8 cellular contexts compared by ENCODE assay signal in the genomic region with DNA sequence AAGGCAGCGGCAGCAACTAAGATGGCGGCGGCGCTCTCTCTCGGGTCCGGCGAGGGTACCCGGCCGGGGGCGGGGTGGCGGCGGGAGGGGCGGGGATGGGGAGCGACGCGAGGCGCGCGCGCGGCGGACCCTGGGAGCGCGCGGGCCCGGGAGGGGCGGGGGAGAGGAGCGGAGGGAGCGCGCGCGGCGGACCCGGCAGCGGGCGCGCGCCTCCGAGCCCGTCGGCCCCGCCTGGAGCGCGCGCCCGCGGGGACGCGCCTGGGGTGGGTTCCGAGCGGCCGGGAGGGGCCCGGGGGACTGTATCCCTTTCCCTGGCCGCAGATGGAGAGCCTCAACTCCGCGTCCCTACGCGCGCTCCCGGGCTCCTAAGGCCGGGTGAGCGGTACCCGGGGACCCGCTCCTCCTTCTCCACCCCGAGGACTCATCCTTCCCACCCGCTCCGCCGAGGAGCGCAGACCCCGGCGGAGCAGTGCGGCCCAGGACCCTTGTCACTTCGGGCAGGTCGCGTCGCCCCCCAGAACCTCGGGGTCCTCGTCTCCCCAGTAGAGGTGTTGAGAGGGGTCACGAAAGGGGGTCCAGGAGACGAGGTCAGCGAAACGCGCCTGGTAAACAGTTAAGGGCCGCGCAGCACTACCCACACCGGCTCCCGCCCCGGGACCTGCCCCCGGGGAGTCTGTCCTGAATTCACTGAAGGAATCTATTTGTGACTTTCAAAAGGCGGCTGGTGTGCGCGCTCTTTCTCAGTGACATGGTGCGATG. TPM values are rescaled to one million over a fixed set of nuclear protein-coding genes. Genes with fewer than 3 reads are reported as not detected.
DNase-seq lines count a peak whose midpoint lies in the region; ATAC-seq and TF ChIP-seq lines count a peak whose summit lies in the region.

CLSTN1 (minus strand) TSS at position 23 of the 759 bp plus-strand sequence. CDS start 232 bp downstream, outside the sequence.

- H3K4me3 Mint-ChIP-seq in activated CD8-positive, alpha-beta T cell treated with anti-CD3 and anti-CD28 coated beads, Interleukin-2, amount 10 ng/mL, durations not matched to agents 7 days and 5 days = peak within 1 kb of the TSS; percentile 98

- H3K36me3 Mint-ChIP-seq in activated CD8-positive, alpha-beta T cell treated with anti-CD3 and anti-CD28 coated beads, Interleukin-2, amount 10 ng/mL, durations not matched to agents 7 days and 5 days (ENCODE audit: low read depth) = peaks cover 16% of the 10 kb centered on the region

- intact Hi-C loops in lower lobe of right lung (cut with DNase I) = no loop called here

- H3K27me3 Mint-ChIP-seq in activated CD8-positive, alpha-beta T cell treated with anti-CD3 and anti-CD28 coated beads, Interleukin-2, amount 10 ng/mL, durations not matched to agents 7 days and 5 days (ENCODE audit: low read depth) = no peaks in the 10 kb centered on the region

- H3K4me3 ChIP-seq in ectodermal cell (ENCODE audit: insufficient read depth, low read depth, low read length) = peak within 1 kb of the TSS; percentile 87
- H3K4me3 ChIP-seq in lower lobe of right lung = peak within 1 kb of the TSS; percentile 93

- H3K4me1 Mint-ChIP-seq in activated CD8-positive, alpha-beta T cell treated with anti-CD3 and anti-CD28 coated beads, Interleukin-2, amount 10 ng/mL, durations not matched to agents 7 days and 5 days (ENCODE audit: low read depth) = peaks cover 49% of the 10 kb centered on the region

- peak; percentile 30 to 76 for DNase-seq in NCI-H187 (lab: John Stamatoyannopoulos, UW)
- no peak for DNase-seq in NCI-H187 treated with DMSO at 0.1 percent for 48 hours (lab: John Stamatoyannopoulos, UW)
- peak; percentile 55 for DNase-seq in NCI-H774 (lab: John Stamatoyannopoulos, UW)
- peak; percentile 94 for DNase-seq in activated CD8-positive, alpha-beta T cell treated with anti-CD3 and anti-CD28 coated beads, Interleukin-2, amount 10 ng/mL, durations not matched to agents 7 days and 5 days
- DNase-seq in lower lobe of right lung = peak; percentile 92
- peak; percentile 88 to 90 for DNase-seq in stimulated activated CD4-positive, alpha-beta T cell treated with anti-CD3 and anti-CD28 coated beads, Interleukin-4, amount 100 ng/mL, for 48 hours (ENCODE audit: low read depth in 2 of 2)

- WGBS in ectodermal cell, 2 experiments = 0 to 1% methylated on average over 93 of the region's 93 CpGs

- H3K27ac ChIP-seq in ectodermal cell (ENCODE audit: insufficient read depth, low read depth, low read length, poor library complexity, severe bottlenecking) (no peak within 1 kb of the TSS), lower lobe of right lung (peak within 1 kb of the TSS; percentile 79)

- no peak for TF ChIP-seq CTCF in lower lobe of right lung (IDR thresholded peaks at IDR 0.05)

- CTCF ChIA-PET in activated CD8-positive, alpha-beta T cell treated with anti-CD3 and anti-CD28 coated beads, Interleukin-2, amount 10 ng/mL, durations not matched to agents 7 days and 5 days (lab: Charles Lee) = interaction anchor here (4.1 kb wide), 1 partner anchor 39 kb away, joined by 31 read pairs; no protein-coding TSS in a partner anchor

- POLR2A ChIA-PET in activated CD8-positive, alpha-beta T cell treated with anti-CD3 and anti-CD28 coated beads, Interleukin-2, amount 10 ng/mL, durations not matched to agents 7 days and 5 days (lab: Charles Lee) = no interaction called here

- H3K9me3 ChIP-seq in ectodermal cell (ENCODE audit: control insufficient read depth, low read length) (no peaks in the 10 kb centered on the region), lower lobe of right lung (no peaks in the 10 kb centered on the region)

- H3K9me3 Mint-ChIP-seq in activated CD8-positive, alpha-beta T cell treated with anti-CD3 and anti-CD28 coated beads, Interleukin-2, amount 10 ng/mL, durations not matched to agents 7 days and 5 days (ENCODE audit: insufficient read depth) = no peaks in the 10 kb centered on the region

- peak within 1 kb of the TSS; percentile 92 for H3K27ac Mint-ChIP-seq in activated CD8-positive, alpha-beta T cell treated with anti-CD3 and anti-CD28 coated beads, Interleukin-2, amount 10 ng/mL, durations not matched to agents 7 days and 5 days

- peaks cover 14% of the 10 kb centered on the region for H3K27me3 ChIP-seq in ectodermal cell (ENCODE audit: control insufficient read depth, insufficient read depth, low read length, poor library complexity, severe bottlenecking)
- no peaks in the 10 kb centered on the region for H3K27me3 ChIP-seq in lower lobe of right lung (ENCODE audit: low read depth)

- H3K4me1 ChIP-seq in ectodermal cell (ENCODE audit: control insufficient read depth, insufficient read depth, low read length) = peaks cover 9% of the 10 kb centered on the region
- H3K4me1 ChIP-seq in lower lobe of right lung = peaks cover 32% of the 10 kb centered on the region

- ATAC-seq in HG03175 (IDR thresholded peaks at IDR 0.05; ENCODE audit: unreplicated experiment) = peak; percentile 68
- peak; percentile 81 for ATAC-seq in activated CD8-positive, alpha-beta T cell treated with anti-CD3 and anti-CD28 coated beads, Interleukin-2, amount 10 ng/mL, durations not matched to agents 7 days and 5 days
- ATAC-seq in lower lobe of right lung = peak; percentile 84 to 90

- H3K36me3 ChIP-seq in ectodermal cell (ENCODE audit: control insufficient read depth, insufficient read depth, low read length) (no peaks in the 10 kb centered on the region), lower lobe of right lung (no peaks in the 10 kb centered on the region)

RNA-seq across cellular contexts. Expression of gene CLSTN1, which starts in this region (rescaled TPM):
- total RNA-seq in activated CD8-positive, alpha-beta T cell treated with anti-CD3 and anti-CD28 coated beads, Interleukin-2, amount 10 ng/mL, durations not matched to agents 7 days and 5 days = 10 to 100 TPM; 91.1 to 96.8 TPM
- polyA plus RNA-seq in ectodermal cell (2013, experiment 1 of 4) = 172 TPM
- polyA plus RNA-seq in ectodermal cell (2013, experiment 2 of 4) = 176 TPM
- 124 TPM for polyA plus RNA-seq in ectodermal cell (2013, experiment 3 of 4)
- 136 TPM for polyA plus RNA-seq in ectodermal cell (2013, experiment 4 of 4)
- total RNA-seq in lower lobe of right lung = 72.3 TPM
